2 cellular contexts compared by ENCODE assay signal in the genomic region with DNA sequence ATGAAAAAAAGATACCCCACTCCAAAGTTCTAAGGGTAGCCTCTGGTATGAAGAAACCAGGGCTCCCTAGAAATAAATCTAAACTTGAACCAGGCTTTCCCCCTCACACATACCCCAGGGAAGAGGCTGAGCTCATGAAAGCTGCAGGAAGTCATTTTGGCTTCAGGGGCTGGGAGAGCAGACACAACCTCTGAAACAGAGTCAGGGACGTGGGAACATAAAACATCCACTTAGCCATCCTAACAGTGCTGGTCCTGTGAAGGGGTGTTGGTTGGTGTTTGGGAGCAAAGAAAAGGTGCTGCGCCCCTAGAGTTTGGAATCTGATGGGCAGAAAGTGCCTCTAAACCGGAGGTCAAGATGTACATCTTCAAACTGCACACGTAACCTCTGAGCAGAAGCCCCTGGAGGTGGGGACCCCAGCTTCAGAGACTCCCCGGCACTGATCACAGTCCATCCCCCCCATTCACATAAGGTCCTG.
A peak's percentile ranks its signal among the peaks of the same experiment; 100 is the strongest.
TF ChIP-seq lines count a peak whose summit lies in the region.

No MANE protein-coding gene starts in this region.

TF ChIP-seq in HepG2, 621 proteins besides CTCF, POLR2A, EP300 and RAD21:
- TF ChIP-seq ZSCAN29 (CRISPR knock-in tag; conservative IDR thresholded peaks at IDR 0.05) (0 out of 2 replicates have a peak, but pooled peaks have one; percentile 22), FOSL1 (CRISPR knock-in tag; IDR thresholded peaks at IDR 0.05; ENCODE audit: borderline replicate concordance) (no peak), TEAD3 (CRISPR knock-in tag; optimal IDR thresholded peaks at IDR 0.05; ENCODE audit: borderline replicate concordance) (peak; percentile 73), ZNF883 (CRISPR knock-in tag; IDR thresholded peaks at IDR 0.05; ENCODE audit: not compliant biosample characterization) (no peak), IRF2 (CRISPR knock-in tag; IDR thresholded peaks at IDR 0.05) (no peak)
- TF ChIP-seq, protein P1, sequence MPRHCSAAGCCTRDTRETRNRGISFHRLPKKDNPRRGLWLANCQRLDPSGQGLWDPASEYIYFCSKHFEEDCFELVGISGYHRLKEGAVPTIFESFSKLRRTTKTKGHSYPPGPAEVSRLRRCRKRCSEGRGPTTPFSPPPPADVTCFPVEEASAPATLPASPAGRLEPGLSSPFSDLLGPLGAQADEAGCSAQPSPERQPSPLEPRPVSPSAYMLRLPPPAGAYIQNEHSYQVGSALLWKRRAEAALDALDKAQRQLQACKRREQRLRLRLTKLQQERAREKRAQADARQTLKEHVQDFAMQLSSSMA (CRISPR knock-in tag; IDR thresholded peaks at IDR 0.05), result no peak
TF ChIP-seq in HepG2: peak in this region for 2.

TF ChIP-seq in GM12891, 5 proteins besides CTCF, POLR2A, EP300 and RAD21:
- TF ChIP-seq SPI1 (IDR thresholded peaks at IDR 0.05; ENCODE audit: low read depth, low read length), result no peak
